Comparison of ENCODE assay signal across 9 cellular contexts in genomic region chr22:21045585-21046294, GRCh38. TPM values are rescaled to one million over a fixed set of nuclear protein-coding genes. Genes with fewer than 3 reads are reported as not detected.
A peak's percentile ranks its signal among the peaks of the same experiment; 100 is the strongest.
DNase-seq lines count a peak whose midpoint lies in the region; ATAC-seq and TF ChIP-seq lines count a peak whose summit lies in the region.
"Had no signal": no experiment of that assay in that cellular context is flagged by ENCODE, and none has a peak within 500 bp of the region (broad histone marks: within the 10 kb centered on the region; RNA-seq: fewer than 3 reads in every experiment).

A gene with protein sequence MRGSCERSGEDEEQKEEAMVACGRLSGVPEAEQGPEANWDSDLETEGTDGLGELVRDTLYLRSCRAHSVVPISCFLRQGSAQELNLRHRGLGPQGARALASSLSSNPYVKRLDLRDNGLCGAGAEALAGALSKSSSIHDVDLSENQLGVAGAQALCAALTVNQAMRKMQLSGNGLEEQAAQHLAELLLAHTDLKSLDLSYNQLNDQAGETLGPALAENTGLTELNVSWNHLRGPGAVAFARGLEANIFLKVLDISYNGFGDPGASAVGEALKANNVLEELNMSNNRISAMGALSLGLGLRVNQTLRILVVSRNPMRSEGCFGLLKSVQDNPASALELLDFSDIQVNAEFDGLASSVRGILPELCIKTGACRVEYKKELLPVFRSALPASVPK (plus strand): TSS chr22:21045946. CDS start chr22:21045987, 41 bp downstream.

- no peak for TF ChIP-seq CTCF in lower lobe of right lung (IDR thresholded peaks at IDR 0.05)

- ATAC-seq in HG03520 (IDR thresholded peaks at IDR 0.05; ENCODE audit: unreplicated experiment) (peak; percentile 76), lower lobe of right lung (peak; percentile 93 to 95)
- peak; percentile 96 for ATAC-seq in effector memory CD8-positive, alpha-beta T cell (replicated peaks)

- intact Hi-C loops in lower lobe of right lung (cut with DNase I): no loop called here

- H3K4me3 Mint-ChIP-seq in effector memory CD8-positive, alpha-beta T cell: peak within 1 kb of the TSS; percentile 60 to 80

- H3K27ac Mint-ChIP-seq in effector memory CD8-positive, alpha-beta T cell: peak within 1 kb of the TSS; percentile 93 to 95

- H3K4me3 ChIP-seq in lower lobe of right lung: peak within 1 kb of the TSS; percentile 46

- H3K4me1 ChIP-seq in lower lobe of right lung: peaks cover 13% of the 10 kb centered on the region

- peaks cover 24 to 25% of the 10 kb centered on the region in 2 donors for H3K4me1 Mint-ChIP-seq in effector memory CD8-positive, alpha-beta T cell (ENCODE audit: low read depth in 2 of 2)

- H3K9me3 Mint-ChIP-seq in effector memory CD8-positive, alpha-beta T cell: no peaks in the 10 kb centered on the region

- H3K36me3 ChIP-seq in lower lobe of right lung: no peaks in the 10 kb centered on the region

- DNase-seq in SIG-M5 treated with dmso at 0.1 percent for 504 hours (lab: John Stamatoyannopoulos, UW; ENCODE audit: unreplicated experiment) (peak; percentile 15), SIG-M5 (lab: John Stamatoyannopoulos, UW) (no peak), NCI-H748 treated with DMSO at 0.1 percent for 48 hours (lab: John Stamatoyannopoulos, UW) (peak; percentile 71), lower lobe of right lung (peak; percentile 90)
- DNase-seq in activated CD8-positive, alpha-beta memory T cell treated with anti-CD3 and anti-CD28 coated beads for 1 hour (ENCODE audit: extremely low read depth in 1 of 2, low read depth in 1 of 2): peak; percentile 17 to 58
- DNase-seq in effector memory CD8-positive, alpha-beta T cell: peak; percentile 56 to 62 (median 60)
- peak; percentile 13 to 35 (median 27) for DNase-seq in stimulated activated CD4-positive, alpha-beta T cell treated with anti-CD3 and anti-CD28 coated beads, TNF-alpha, amount 100 ng/mL, for 1 hour (ENCODE audit: low read depth in 3 of 3, low spot score in 1 of 3)

- peaks cover 3% of the 10 kb centered on the region for H3K27me3 ChIP-seq in lower lobe of right lung (ENCODE audit: low read depth)

- H3K36me3 Mint-ChIP-seq in effector memory CD8-positive, alpha-beta T cell (ENCODE audit: insufficient read depth): peaks cover 6% of the 10 kb centered on the region

- peak within 1 kb of the TSS; percentile 48 for H3K27ac ChIP-seq in lower lobe of right lung
- H3K27ac ChIP-seq: 22Rv1 had no signal

- H3K27me3 Mint-ChIP-seq in effector memory CD8-positive, alpha-beta T cell: peaks cover 18 to 40% of the 10 kb centered on the region in 2 donors

- no peaks in the 10 kb centered on the region for H3K9me3 ChIP-seq in lower lobe of right lung

RNA-seq across cellular contexts. Expression of the gene that starts here (rescaled TPM):
- 3.6 TPM for total RNA-seq in lower lobe of right lung
